24 cellular contexts compared by ENCODE assay signal in the genomic region with DNA sequence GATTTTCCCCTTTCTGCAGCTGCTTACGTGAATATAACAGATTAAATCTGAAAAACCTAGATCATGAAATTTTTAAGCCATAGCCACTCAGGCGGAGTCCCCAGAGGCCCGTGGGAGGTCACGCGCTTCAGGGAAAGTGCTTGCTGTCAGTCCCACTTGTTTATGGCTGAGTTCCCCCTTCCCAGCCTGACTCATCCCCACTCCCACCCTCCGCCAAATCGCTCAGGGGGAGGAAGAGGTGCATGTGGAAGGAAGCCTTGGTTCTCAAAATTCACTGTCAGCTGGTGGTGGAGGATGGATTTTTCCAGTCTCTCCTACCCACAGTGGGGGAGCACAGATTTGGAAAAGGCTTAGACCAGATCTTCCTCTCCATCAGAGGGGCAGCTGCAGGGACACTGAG.
DNase-seq lines count a peak whose midpoint lies in the region; ATAC-seq and TF ChIP-seq lines count a peak whose summit lies in the region.
"Had no signal": no experiment of that assay in that cellular context is flagged by ENCODE, and none has a peak within 500 bp of the region (broad histone marks: within the 10 kb centered on the region; RNA-seq: fewer than 3 reads in every experiment).

No MANE protein-coding gene starts in this region.

- H3K27me3 ChIP-seq in BLaER1 (no peaks in the 10 kb centered on the region), dorsolateral prefrontal cortex (no peaks in the 10 kb centered on the region)
- H3K27me3 ChIP-seq in CD4-positive, alpha-beta T cell (ENCODE audit: control insufficient read depth, insufficient read depth, low read length) = no peaks in the 10 kb centered on the region
- H3K27me3 ChIP-seq: brain microvascular endothelial cell, heart right ventricle, right lobe of liver had no signal

- no peak for ATAC-seq in CD4-positive, alpha-beta T cell (ENCODE audit: poor library complexity)
- ATAC-seq: activated naive CD8-positive, alpha-beta T cell treated with anti-CD3 and anti-CD28 coated beads, Interleukin-2, amount 50 U/mL, for 24 hours; activated T-helper 17 cell treated with anti-CD3 and anti-CD28 coated beads, Interleukin-2, amount 50 U/mL, for 72 hours; heart right ventricle; lower lobe of right lung; right lobe of liver; stimulated activated effector memory CD8-positive, alpha-beta T cell treated with anti-CD3 and anti-CD28 coated beads, Interleukin-12 subunit alpha, Interleukin-12 subunit beta, amount 100 ng/mL, for 72 hours; T-cell had no signal

- no peak overlapping the region for H3K4me3 Mint-ChIP-seq in CD4-positive, alpha-beta T cell
- H3K4me3 Mint-ChIP-seq: activated CD4-positive, alpha-beta T cell treated with anti-CD3 and anti-CD28 coated beads, Interleukin-2, amount 10 ng/mL, durations not matched to agents 7 days and 5 days; activated naive CD8-positive, alpha-beta T cell treated with anti-CD3 and anti-CD28 coated beads, Interleukin-2, amount 50 U/mL, for 24 hours; activated T-helper 17 cell treated with anti-CD3 and anti-CD28 coated beads, Interleukin-2, amount 50 U/mL, for 72 hours; dendritic cell treated with granulocyte-macrophage colony-stimulating factor and Interleukin-4, amounts not matched to agents 40 ng/mL and 50 ng/mL, for 4 days; stimulated activated effector memory CD8-positive, alpha-beta T cell treated with anti-CD3 and anti-CD28 coated beads, Interleukin-12 subunit alpha, Interleukin-12 subunit beta, amount 100 ng/mL, for 72 hours; T-cell had no signal

- H3K27me3 Mint-ChIP-seq in CD4-positive, alpha-beta T cell = no peaks in the 10 kb centered on the region
- H3K27me3 Mint-ChIP-seq: activated CD4-positive, alpha-beta T cell treated with anti-CD3 and anti-CD28 coated beads, Interleukin-2, amount 10 ng/mL, durations not matched to agents 7 days and 5 days; activated naive CD8-positive, alpha-beta T cell treated with anti-CD3 and anti-CD28 coated beads, Interleukin-2, amount 50 U/mL, for 24 hours; dendritic cell treated with granulocyte-macrophage colony-stimulating factor and Interleukin-4, amounts not matched to agents 40 ng/mL and 50 ng/mL, for 4 days had no signal

- no peak overlapping the region for H3K27ac Mint-ChIP-seq in CD4-positive, alpha-beta T cell
- H3K27ac Mint-ChIP-seq: activated CD4-positive, alpha-beta T cell treated with anti-CD3 and anti-CD28 coated beads, Interleukin-2, amount 10 ng/mL, durations not matched to agents 7 days and 5 days; activated naive CD8-positive, alpha-beta T cell treated with anti-CD3 and anti-CD28 coated beads, Interleukin-2, amount 50 U/mL, for 24 hours; activated T-helper 17 cell treated with anti-CD3 and anti-CD28 coated beads, Interleukin-2, amount 50 U/mL, for 72 hours; dendritic cell treated with granulocyte-macrophage colony-stimulating factor and Interleukin-4, amounts not matched to agents 40 ng/mL and 50 ng/mL, for 4 days; stimulated activated effector memory CD8-positive, alpha-beta T cell treated with anti-CD3 and anti-CD28 coated beads, Interleukin-12 subunit alpha, Interleukin-12 subunit beta, amount 100 ng/mL, for 72 hours; T-cell had no signal

- no peak overlapping the region for H3K9ac ChIP-seq in BLaER1

- H3K4me3 ChIP-seq in BLaER1 (no peak overlapping the region), HEK293 (ENCODE audit: low read depth, low read length) (no peak overlapping the region), dorsolateral prefrontal cortex (no peak overlapping the region)
- H3K4me3 ChIP-seq: heart right ventricle, lower lobe of right lung, right lobe of liver, thoracic aorta had no signal

- peak overlapping the region; percentile 57 for H3K4me2 ChIP-seq in BLaER1

- H3K9me3 ChIP-seq in BLaER1 = no peaks in the 10 kb centered on the region
- no peaks in the 10 kb centered on the region for H3K9me3 ChIP-seq in HEK293 (ENCODE audit: control insufficient read depth, insufficient read depth, low read depth, low read length)
- H3K9me3 ChIP-seq in CD4-positive, alpha-beta T cell (ENCODE audit: control insufficient read depth, low read length) = no peaks in the 10 kb centered on the region
- H3K9me3 ChIP-seq: heart right ventricle, lower lobe of right lung, right lobe of liver, thoracic aorta had no signal

- TF ChIP-seq CTCF in HEK293 (tag by site-specific recombination; IDR thresholded peaks at IDR 0.05) (no peak), dorsolateral prefrontal cortex (IDR thresholded peaks at IDR 0.05 in 54 of 56, conservative IDR thresholded peaks at IDR 0.05 in 2 of 56; ENCODE audit: low read depth in 1 of 56, partially characterized antibody in 56 of 56) (no peak)
- TF ChIP-seq CTCF in CD4-positive, alpha-beta T cell (IDR thresholded peaks at IDR 0.05) = no peak

- H3K9me3 Mint-ChIP-seq in CD4-positive, alpha-beta T cell = no peaks in the 10 kb centered on the region
- H3K9me3 Mint-ChIP-seq: activated CD4-positive, alpha-beta T cell treated with anti-CD3 and anti-CD28 coated beads, Interleukin-2, amount 10 ng/mL, durations not matched to agents 7 days and 5 days; activated naive CD8-positive, alpha-beta T cell treated with anti-CD3 and anti-CD28 coated beads, Interleukin-2, amount 50 U/mL, for 24 hours; activated T-helper 17 cell treated with anti-CD3 and anti-CD28 coated beads, Interleukin-2, amount 50 U/mL, for 72 hours; dendritic cell treated with granulocyte-macrophage colony-stimulating factor and Interleukin-4, amounts not matched to agents 40 ng/mL and 50 ng/mL, for 4 days; stimulated activated effector memory CD8-positive, alpha-beta T cell treated with anti-CD3 and anti-CD28 coated beads, Interleukin-12 subunit alpha, Interleukin-12 subunit beta, amount 100 ng/mL, for 72 hours; T-cell had no signal

- DNase-seq in dorsolateral prefrontal cortex (peak in 8 of 10 donors; percentile 52 to 84 (median 64)), posterior cingulate gyrus (peak in 9 of 10 donors; percentile 7 to 94 (median 60)), T1000 (lab: John Stamatoyannopoulos, UW) (no peak)
- no peak for DNase-seq in CD4-positive, alpha-beta T cell
- no peak for DNase-seq in activated CD4-positive, alpha-beta T cell treated with anti-CD3 and anti-CD28 coated beads, Interleukin-2, amount 50 U/mL, for 48 hours
- DNase-seq: activated CD4-positive, alpha-beta T cell treated with anti-CD3 and anti-CD28 coated beads, Interleukin-2, amount 10 ng/mL, durations not matched to agents 7 days and 5 days; activated naive CD8-positive, alpha-beta T cell treated with anti-CD3 and anti-CD28 coated beads, Interleukin-2, amount 50 U/mL, for 24 hours; brain microvascular endothelial cell; COR-L47; heart right ventricle; Kasumi-1; lower lobe of right lung; NCI-H1048; NCI-H2029 treated with DMSO at 0.1 percent for 48 hours; NCI-H510A treated with DMSO at 0.1 percent for 48 hours; SHP77 treated with DMSO at 0.1 percent for 48 hours; T-cell had no signal

- intact Hi-C loops in dorsolateral prefrontal cortex (cut with DNase I) = no loop called here
- intact Hi-C loops in posterior cingulate gyrus (cut with DNase I) = no loop called here
- intact Hi-C loops in CD4-positive, alpha-beta T cell (cut with DNase I, micrococcal nuclease) = no loop called here

- peaks cover 8% of the 10 kb centered on the region; the same call in 1 of the 2 replicates for H3K36me3 ChIP-seq in BLaER1
- no peaks in the 10 kb centered on the region; a peak in 1 of 3 replicates for H3K36me3 ChIP-seq in HEK293 (ENCODE audit: control insufficient read depth in 2 of 2, insufficient read depth in 1 of 2, low read length in 2 of 2)
- H3K36me3 ChIP-seq: brain microvascular endothelial cell, lower lobe of right lung, right lobe of liver, thoracic aorta had no signal

- H3K27ac ChIP-seq in BLaER1 = no peak overlapping the region
- no peak overlapping the region for H3K27ac ChIP-seq in HEK293 (ENCODE audit: extremely low read depth, low read depth, low read length)
- peak overlapping the region in 56 of 59 donors; percentile 5 to 90 (median 80) for H3K27ac ChIP-seq in dorsolateral prefrontal cortex
- H3K27ac ChIP-seq in CD4-positive, alpha-beta T cell (ENCODE audit: low read depth, low read length) = no peak overlapping the region
- H3K27ac ChIP-seq: brain microvascular endothelial cell, heart right ventricle, lower lobe of right lung, right lobe of liver, thoracic aorta had no signal

- peaks cover 43% of the 10 kb centered on the region for H3K4me1 ChIP-seq in BLaER1
- H3K4me1 ChIP-seq in HEK293 (ENCODE audit: control insufficient read depth, insufficient read depth, low read length) = peaks cover 5% of the 10 kb centered on the region; the same call in 1 of the 2 replicates
- H3K4me1 ChIP-seq: lower lobe of right lung, right lobe of liver had no signal

- no peaks in the 10 kb centered on the region for H3K36me3 Mint-ChIP-seq in CD4-positive, alpha-beta T cell (ENCODE audit: low read depth)
- H3K36me3 Mint-ChIP-seq: stimulated activated effector memory CD8-positive, alpha-beta T cell treated with anti-CD3 and anti-CD28 coated beads, Interleukin-12 subunit alpha, Interleukin-12 subunit beta, amount 100 ng/mL, for 72 hours; T-cell had no signal

- H4K20me1 ChIP-seq in BLaER1 = 0 out of 2 replicates have a peak, but pooled peaks cover 6% of the 10 kb centered on the region

- CTCF ChIA-PET in HEK293 (lab: Yijun Ruan, JAX) = interaction anchor here (1.2 to 1.3 kb wide), 4 partner anchors 11 to 91 kb away, joined by 3 to 7 read pairs (median 4); no protein-coding TSS in a partner anchor
- CTCF ChIA-PET in CD4-positive, alpha-beta T cell (lab: Charles Lee) = no interaction called here

- H3K4me1 Mint-ChIP-seq in CD4-positive, alpha-beta T cell (ENCODE audit: low read depth) = no peaks in the 10 kb centered on the region
- H3K4me1 Mint-ChIP-seq: activated CD4-positive, alpha-beta T cell treated with anti-CD3 and anti-CD28 coated beads, Interleukin-2, amount 10 ng/mL, durations not matched to agents 7 days and 5 days; activated naive CD8-positive, alpha-beta T cell treated with anti-CD3 and anti-CD28 coated beads, Interleukin-2, amount 50 U/mL, for 24 hours; activated T-helper 17 cell treated with anti-CD3 and anti-CD28 coated beads, Interleukin-2, amount 50 U/mL, for 72 hours; stimulated activated effector memory CD8-positive, alpha-beta T cell treated with anti-CD3 and anti-CD28 coated beads, Interleukin-12 subunit alpha, Interleukin-12 subunit beta, amount 100 ng/mL, for 72 hours; T-cell had no signal

- POLR2A ChIA-PET in HEK293 (lab: Yijun Ruan, JAX) = no interaction called here
- POLR2A ChIA-PET in CD4-positive, alpha-beta T cell (lab: Charles Lee) = no interaction called here

Comparison
In these comparisons a context has a peak if more than half of its experiments do, and no peak if none do; other contexts are left out.
1. H3K27ac ChIP-seq: peak in dorsolateral prefrontal cortex (56 of 59); none in BLaER1 (single experiment), HEK293 (single experiment) and CD4-positive, alpha-beta T cell (single experiment).
2. DNase-seq: peak in dorsolateral prefrontal cortex (8 of 10) and posterior cingulate gyrus (9 of 10); none in CD4-positive, alpha-beta T cell (0 of 10), T1000 (single experiment) and activated CD4-positive, alpha-beta T cell treated with anti-CD3 and anti-CD28 coated beads, Interleukin-2, amount 50 U/mL, for 48 hours (0 of 2).